ENCODE assay signal across 1 cellular context in the genomic region with DNA sequence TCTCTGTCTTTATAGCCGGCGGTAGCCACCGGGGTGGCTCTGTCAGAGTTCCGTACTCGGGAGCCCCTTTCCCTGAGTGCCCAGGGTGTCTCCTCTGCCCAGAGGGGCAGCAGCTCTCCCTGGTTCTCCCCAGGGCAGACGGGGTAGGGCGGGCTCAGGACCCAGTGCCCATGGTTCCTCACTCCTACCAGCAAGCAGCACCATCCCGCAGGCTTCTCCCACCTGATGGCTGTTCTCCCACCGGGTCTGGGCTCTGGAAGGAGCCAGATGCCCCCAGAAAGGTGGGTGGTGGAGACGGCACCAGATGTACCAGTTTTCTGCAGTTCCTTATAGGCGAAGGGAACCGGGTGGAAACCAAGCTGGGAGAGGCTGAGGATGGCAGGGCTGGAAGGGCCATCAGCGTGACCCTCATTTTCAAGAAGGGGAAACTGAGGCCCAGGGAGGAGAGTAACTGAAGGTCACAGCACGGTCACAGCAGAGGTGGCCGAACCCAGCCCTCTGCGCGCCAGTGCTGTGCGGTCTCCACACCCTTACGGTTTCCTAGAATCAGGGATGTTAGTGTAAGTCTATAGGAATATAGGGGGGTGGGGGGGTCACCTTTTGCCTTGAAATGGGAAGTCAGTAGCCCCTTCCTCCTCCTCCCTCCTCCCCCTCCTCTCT.
TF ChIP-seq lines count a peak whose summit lies in the region.

No MANE protein-coding gene starts in this region.

TF ChIP-seq in H1, 55 proteins besides CTCF, POLR2A, EP300 and RAD21:
- TF ChIP-seq JUND (IDR thresholded peaks at IDR 0.05; ENCODE audit: low read length): no peak
- TF ChIP-seq RXRA (IDR thresholded peaks at IDR 0.05; ENCODE audit: insufficient read depth, low read depth, low read length): no peak
- TF ChIP-seq RFX5 (IDR thresholded peaks at IDR 0.05; ENCODE audit: borderline replicate concordance, low read depth, low read length): no peak
- TF ChIP-seq ASH2L (IDR thresholded peaks at IDR 0.05; ENCODE audit: low read length): no peak
- TF ChIP-seq RNF2 (IDR thresholded peaks at IDR 0.05; ENCODE audit: borderline replicate concordance, low read depth, low read length, missing control alignments, poor library complexity, severe bottlenecking): no peak
- no peak for TF ChIP-seq CREB1 (IDR thresholded peaks at IDR 0.05)
- TF ChIP-seq CHD1 (IDR thresholded peaks at IDR 0.05; ENCODE audit: low read depth, low read length): no peak
- TF ChIP-seq POU5F1 (IDR thresholded peaks at IDR 0.05; ENCODE audit: low read depth, low read length): no peak
- no peak for TF ChIP-seq SIN3A (conservative IDR thresholded peaks at IDR 0.05 in 1 of 2, IDR thresholded peaks at IDR 0.05 in 1 of 2; ENCODE audit: low read depth in 1 of 2, low read length in 2 of 2)
- no peak for TF ChIP-seq CBX5 (IDR thresholded peaks at IDR 0.05; ENCODE audit: low read depth, low read length)
- TF ChIP-seq POLR2AphosphoS5 (IDR thresholded peaks at IDR 0.05; ENCODE audit: low read depth, low read length): no peak
- TF ChIP-seq BRCA1 (IDR thresholded peaks at IDR 0.05; ENCODE audit: low read depth, low read length): no peak
- TF ChIP-seq SP2 (IDR thresholded peaks at IDR 0.05; ENCODE audit: low read length): no peak
- TF ChIP-seq YY1 (IDR thresholded peaks at IDR 0.05; ENCODE audit: low read depth, low read length): no peak
